ENCODE assay signal across 9 cellular contexts in the genomic region with DNA sequence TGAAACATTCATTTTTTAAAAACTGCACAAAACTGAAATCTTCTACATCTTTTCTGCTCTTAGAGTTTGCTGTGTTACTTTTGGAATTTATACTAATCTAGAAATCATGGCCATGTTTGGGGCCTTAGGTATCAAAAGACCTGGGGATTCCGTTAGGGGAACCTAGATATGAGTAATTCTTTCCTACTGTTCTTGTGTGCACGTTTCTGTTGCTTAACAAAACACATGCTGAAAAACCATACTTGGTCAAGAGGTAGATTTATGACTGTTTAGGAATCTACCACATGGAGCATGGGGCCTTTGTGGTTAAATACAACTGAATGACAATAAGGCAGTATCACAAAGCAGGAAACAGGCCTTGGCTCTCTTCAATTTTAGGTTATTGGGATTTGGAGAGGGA.
DNase-seq lines count a peak whose midpoint lies in the region; ATAC-seq and TF ChIP-seq lines count a peak whose summit lies in the region.
"Had no signal": no experiment of that assay in that cellular context is flagged by ENCODE, and none has a peak within 500 bp of the region (broad histone marks: within the 10 kb centered on the region; RNA-seq: fewer than 3 reads in every experiment).

No MANE protein-coding gene starts in this region.

- no peaks in the 10 kb centered on the region for H3K36me3 ChIP-seq in mammary epithelial cell (ENCODE audit: insufficient read depth, low read length)
- H3K36me3 ChIP-seq: transverse colon had no signal

- no peaks in the 10 kb centered on the region for H3K4me1 ChIP-seq in mammary epithelial cell (ENCODE audit: insufficient read depth, low read length)

- no TSS peak for BruUV-seq in mammary epithelial cell (replicated peaks; lab: Mats Ljungman, UMichigan)

- TF ChIP-seq CTCF in GM10266 (IDR thresholded peaks at IDR 0.05; ENCODE audit: control insufficient read depth, insufficient read depth, low read depth, missing control alignments) (no peak), mammary epithelial cell (conservative IDR thresholded peaks at IDR 0.05 in 1 of 2, IDR thresholded peaks at IDR 0.05 in 1 of 2; ENCODE audit: extremely low read depth in 1 of 2, insufficient read depth in 1 of 2, low read depth in 1 of 2, low read length in 2 of 2) (no peak)

- H2AFZ ChIP-seq in mammary epithelial cell (ENCODE audit: low read depth, low read length) = peak overlapping the region; percentile 35

- H3K9me3 ChIP-seq in mammary epithelial cell (replicated peaks; ENCODE audit: insufficient read depth, low read length) = no peaks in the 10 kb centered on the region
- H3K9me3 ChIP-seq: transverse colon had no signal

- dilution Hi-C loops in mammary epithelial cell (cut with HindIII; ENCODE audit: low sequenced_read_pairs) = no loop called here

- ATAC-seq in GM21423 (IDR thresholded peaks at IDR 0.05; ENCODE audit: unreplicated experiment) (peak; percentile 79), HG03457 (IDR thresholded peaks at IDR 0.05; ENCODE audit: unreplicated experiment) (peak; percentile 91)

- in situ Hi-C loops in mammary epithelial cell (cut with MboI; ENCODE audit: low sequenced_read_pairs in 2 of 2) = no loop called here

- H3K27me3 ChIP-seq in mammary epithelial cell (ENCODE audit: insufficient read depth, low read length) = no peaks in the 10 kb centered on the region
- H3K27me3 ChIP-seq: transverse colon had no signal

- intact Hi-C loops in mammary epithelial cell (cut with micrococcal nuclease) = no loop called here

- H3K4me2 ChIP-seq in mammary epithelial cell (ENCODE audit: insufficient read depth, low read depth, low read length) = no peak overlapping the region

- no peak overlapping the region for H3K4me3 ChIP-seq in mammary epithelial cell (replicated peaks in 1 of 3; ENCODE audit: insufficient read depth in 1 of 3, low read depth in 2 of 3, low read length in 3 of 3)
- H3K4me3 ChIP-seq: transverse colon had no signal

- H3K79me2 ChIP-seq in mammary epithelial cell (ENCODE audit: insufficient read depth, low read length) = no peaks in the 10 kb centered on the region

- H4K20me1 ChIP-seq in mammary epithelial cell (ENCODE audit: insufficient read depth, low read length) = no peaks in the 10 kb centered on the region

- CTCF ChIA-PET in mammary epithelial cell (lab: Charles Lee; ENCODE audit: low non-redundant PET) = no interaction called here

- no peak overlapping the region for H3K9ac ChIP-seq in mammary epithelial cell (ENCODE audit: insufficient read depth, low read length)

- 31% methylated on average over 2 of the region's 2 CpGs for WGBS in mammary epithelial cell (ENCODE audit: low coverage, missing lambda C conversion rate)

- no peak overlapping the region for H3K27ac ChIP-seq in mammary epithelial cell (ENCODE audit: insufficient read depth, low read depth, low read length)
- H3K27ac ChIP-seq: transverse colon had no signal

- peak; percentile 24 for DNase-seq in GM10266 (ENCODE audit: extremely low spot score)
- DNase-seq in mammary epithelial cell = peak; percentile 84
- DNase-seq in NCI-H82 (lab: John Stamatoyannopoulos, UW) = no peak
- no peak for DNase-seq in SW 1271 (lab: John Stamatoyannopoulos, UW)
- no peak for DNase-seq in activated CD8-positive, alpha-beta memory T cell treated with anti-CD3 and anti-CD28 coated beads for 24 hours
- DNase-seq in activated CD4-positive, CD25-positive, alpha-beta regulatory T cell treated with anti-CD3 and anti-CD28 coated beads, Interleukin-2, amount 50 U/mL, for 72 hours = no peak
- DNase-seq: transverse colon had no signal

Comparison
In these comparisons a context has a peak if more than half of its experiments do, and no peak if none do; other contexts are left out.
1. DNase-seq: peak in GM10266 (single experiment) and mammary epithelial cell (single experiment); none in NCI-H82 (single experiment), SW 1271 (0 of 2), activated CD8-positive, alpha-beta memory T cell treated with anti-CD3 and anti-CD28 coated beads for 24 hours (single experiment) and activated CD4-positive, CD25-positive, alpha-beta regulatory T cell treated with anti-CD3 and anti-CD28 coated beads, Interleukin-2, amount 50 U/mL, for 72 hours (single experiment).